ENCODE assay signal across 8 cellular contexts in the genomic region with DNA sequence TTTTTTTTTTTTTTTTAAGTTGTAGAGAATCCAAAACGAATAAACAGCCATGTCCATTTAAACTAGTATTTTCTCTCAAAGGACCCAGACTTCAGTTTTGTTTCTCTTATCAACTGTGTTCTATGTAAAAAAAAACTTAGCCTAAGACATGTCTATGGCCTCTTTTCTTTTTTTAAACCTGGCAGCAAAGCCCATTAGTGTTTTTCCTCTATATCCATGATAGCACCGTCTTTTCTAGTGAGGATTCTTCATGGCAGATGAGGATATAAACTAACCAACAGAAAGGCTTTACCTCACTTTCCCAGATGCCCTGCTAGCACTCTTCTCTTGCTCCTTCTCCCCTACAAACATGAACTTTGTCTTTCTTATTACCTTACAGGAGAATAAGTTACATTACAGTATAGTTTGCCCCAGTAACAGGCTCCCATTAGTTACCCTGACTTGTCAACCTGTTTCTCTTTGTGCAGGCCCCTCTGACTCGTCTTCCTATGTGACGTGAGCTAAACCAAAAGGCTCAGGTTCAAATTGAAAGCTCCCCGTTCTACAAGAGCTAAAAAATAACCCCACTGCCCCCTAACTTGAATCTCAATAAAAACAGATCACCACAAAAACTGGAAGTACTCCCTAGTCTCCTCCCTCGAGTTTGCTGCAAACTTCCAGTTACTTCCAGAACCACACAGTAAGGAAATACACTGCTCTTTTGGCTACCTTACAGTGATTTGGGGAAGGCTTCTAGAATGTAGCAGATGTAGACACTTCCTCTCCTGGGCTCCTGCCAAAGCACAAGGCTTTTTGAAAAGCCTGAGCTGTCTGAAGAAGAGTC. TPM values are rescaled to one million over a fixed set of nuclear protein-coding genes. Genes with fewer than 3 reads are reported as not detected.
DNase-seq lines count a peak whose midpoint lies in the region; ATAC-seq and TF ChIP-seq lines count a peak whose summit lies in the region.

No MANE protein-coding gene starts in this region.

- POLR2A ChIA-PET in activated B cell treated with CpG ODN at 0.5 μM for 24 hours (lab: Charles Lee): no interaction called here

- no peaks in the 10 kb centered on the region for H3F3A ChIP-seq in GM23338 (replicated peaks; ENCODE audit: low read depth)

- no peak overlapping the region for H3K4me3 ChIP-seq in GM23338
- H3K4me3 ChIP-seq in rectal smooth muscle tissue (ENCODE audit: low read length): peak overlapping the region; percentile 4

- CTCF ChIA-PET in activated B cell treated with CpG ODN at 0.5 μM for 24 hours (lab: Charles Lee): interaction anchor here (0.9 kb wide), 1 partner anchor 19 kb away, joined by 3 read pairs; no protein-coding TSS in a partner anchor

- TF ChIP-seq CTCF in GM23338 (conservative IDR thresholded peaks at IDR 0.05; ENCODE audit: low read depth in 2 of 2): no peak
- no peak for TF ChIP-seq CTCF in activated B cell treated with CpG ODN at 0.5 μM for 24 hours (IDR thresholded peaks at IDR 0.05)
- no peak for TF ChIP-seq CTCF in glutamatergic neuron (IDR thresholded peaks at IDR 0.05; ENCODE audit: partially characterized antibody, unreplicated experiment)

- H3K36me3 Mint-ChIP-seq in GM23338 (ENCODE audit: low read depth): peaks cover 11% of the 10 kb centered on the region
- H3K36me3 Mint-ChIP-seq in activated B cell treated with CpG ODN at 0.5 μM for 24 hours (ENCODE audit: low read depth): peaks cover 22% of the 10 kb centered on the region
- no peaks in the 10 kb centered on the region for H3K36me3 Mint-ChIP-seq in glutamatergic neuron (ENCODE audit: unreplicated experiment)

- no peaks in the 10 kb centered on the region; the same call in 1 of the 2 replicates for H3K9me2 ChIP-seq in GM23338 (ENCODE audit: insufficient read depth)

- H3K4me1 ChIP-seq in GM23338 (ENCODE audit: insufficient read depth): no peaks in the 10 kb centered on the region
- peaks cover 4% of the 10 kb centered on the region for H3K4me1 ChIP-seq in rectal smooth muscle tissue (ENCODE audit: control insufficient read depth, insufficient read depth, low read length)

- intact Hi-C loops in activated B cell treated with CpG ODN at 0.5 μM for 24 hours (cut with micrococcal nuclease) (no loop called here), Right ventricle myocardium inferior (cut with DNase I) (no loop called here)

- DNase-seq in GM23338 (ENCODE audit: low spot score) (peak; percentile 5), activated B cell treated with CpG ODN at 0.5 μM for 24 hours (no peak), Right ventricle myocardium inferior (ENCODE audit: missing footprints) (no peak), glutamatergic neuron (no peak), NCI-H187 (lab: John Stamatoyannopoulos, UW) (no peak), NCI-H2227 (lab: John Stamatoyannopoulos, UW; ENCODE audit: unreplicated experiment) (no peak)

- H3K27me3 Mint-ChIP-seq in GM23338 (ENCODE audit: insufficient read depth, low read depth, poor library complexity): no peaks in the 10 kb centered on the region
- H3K27me3 Mint-ChIP-seq in activated B cell treated with CpG ODN at 0.5 μM for 24 hours: no peaks in the 10 kb centered on the region
- no peaks in the 10 kb centered on the region for H3K27me3 Mint-ChIP-seq in glutamatergic neuron (ENCODE audit: unreplicated experiment)

- H3K27me3 ChIP-seq in GM23338 (ENCODE audit: insufficient read depth) (no peaks in the 10 kb centered on the region), rectal smooth muscle tissue (ENCODE audit: control insufficient read depth, insufficient read depth, low read length) (no peaks in the 10 kb centered on the region)

- peak overlapping the region; percentile 4 for H3K27ac ChIP-seq in GM23338 (ENCODE audit: low read depth)
- peak overlapping the region; percentile 72 for H3K27ac ChIP-seq in rectal smooth muscle tissue (ENCODE audit: low read depth, low read length)

- H4K20me1 ChIP-seq in GM23338 (replicated peaks; ENCODE audit: insufficient read depth): no peaks in the 10 kb centered on the region

- H3K4me1 Mint-ChIP-seq in GM23338 (no peaks in the 10 kb centered on the region), activated B cell treated with CpG ODN at 0.5 μM for 24 hours (peaks cover 9% of the 10 kb centered on the region), glutamatergic neuron (ENCODE audit: low read depth, unreplicated experiment) (no peaks in the 10 kb centered on the region)

- H3K27ac Mint-ChIP-seq in GM23338: 0 out of 2 replicates have a peak overlapping the region, but pooled peaks have one; percentile 11
- peak overlapping the region; percentile 19 for H3K27ac Mint-ChIP-seq in activated B cell treated with CpG ODN at 0.5 μM for 24 hours
- H3K27ac Mint-ChIP-seq in glutamatergic neuron (ENCODE audit: unreplicated experiment): no peak overlapping the region

- no peaks in the 10 kb centered on the region for H3K36me3 ChIP-seq in GM23338 (ENCODE audit: insufficient read depth)
- H3K36me3 ChIP-seq in rectal smooth muscle tissue (ENCODE audit: control insufficient read depth, insufficient read depth, low read length): no peaks in the 10 kb centered on the region

- H3K4me3 Mint-ChIP-seq in GM23338 (no peak overlapping the region), activated B cell treated with CpG ODN at 0.5 μM for 24 hours (no peak overlapping the region), glutamatergic neuron (ENCODE audit: unreplicated experiment) (no peak overlapping the region)

- H3K79me2 ChIP-seq in GM23338 (replicated peaks; ENCODE audit: insufficient read depth): peaks cover 31% of the 10 kb centered on the region; the same call in 1 of the 2 replicates

- H3K4me2 ChIP-seq in GM23338: no peak overlapping the region

- ATAC-seq in GM23338 (no peak), activated B cell treated with CpG ODN at 0.5 μM for 24 hours (ENCODE audit: low read depth) (no peak), Right ventricle myocardium inferior (peak; percentile 88), HG03439 (IDR thresholded peaks at IDR 0.05; ENCODE audit: unreplicated experiment) (no peak)

- no peak overlapping the region for H3K9ac ChIP-seq in rectal smooth muscle tissue (ENCODE audit: low read length)

- H3K9me3 Mint-ChIP-seq in GM23338 (no peaks in the 10 kb centered on the region), activated B cell treated with CpG ODN at 0.5 μM for 24 hours (no peaks in the 10 kb centered on the region), glutamatergic neuron (ENCODE audit: unreplicated experiment) (no peaks in the 10 kb centered on the region)

- H2AFZ ChIP-seq in GM23338: no peak overlapping the region

TF ChIP-seq in GM23338, 12 proteins besides CTCF, POLR2A, EP300 and RAD21 (continues in another document):
- TF ChIP-seq, protein P1, sequence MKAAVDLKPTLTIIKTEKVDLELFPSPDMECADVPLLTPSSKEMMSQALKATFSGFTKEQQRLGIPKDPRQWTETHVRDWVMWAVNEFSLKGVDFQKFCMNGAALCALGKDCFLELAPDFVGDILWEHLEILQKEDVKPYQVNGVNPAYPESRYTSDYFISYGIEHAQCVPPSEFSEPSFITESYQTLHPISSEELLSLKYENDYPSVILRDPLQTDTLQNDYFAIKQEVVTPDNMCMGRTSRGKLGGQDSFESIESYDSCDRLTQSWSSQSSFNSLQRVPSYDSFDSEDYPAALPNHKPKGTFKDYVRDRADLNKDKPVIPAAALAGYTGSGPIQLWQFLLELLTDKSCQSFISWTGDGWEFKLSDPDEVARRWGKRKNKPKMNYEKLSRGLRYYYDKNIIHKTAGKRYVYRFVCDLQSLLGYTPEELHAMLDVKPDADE (IDR thresholded peaks at IDR 0.05): no peak
- no peak for TF ChIP-seq EZH2 (IDR thresholded peaks at IDR 0.05; ENCODE audit: low read depth, unreplicated experiment)
- no peak for TF ChIP-seq EZH2phosphoT487 (IDR thresholded peaks at IDR 0.05; ENCODE audit: unreplicated experiment)
- TF ChIP-seq ZNF114 (CRISPR knock-in tag; IDR thresholded peaks at IDR 0.05): no peak
- no peak for TF ChIP-seq STAT1 (IDR thresholded peaks at IDR 0.05; ENCODE audit: unreplicated experiment)
- TF ChIP-seq JUNB (IDR thresholded peaks at IDR 0.05; ENCODE audit: unreplicated experiment): no peak
- no peak for TF ChIP-seq POLR2AphosphoS5 (IDR thresholded peaks at IDR 0.05; ENCODE audit: low read depth)

RNA-seq across cellular contexts. Expression of a gene that starts 20.1 kb away (rescaled TPM):
- total RNA-seq in GM23338 (2014; rRNA removed; shearing (Covaris generic)): 22.1 and 27.1 TPM in 2 replicates
- 22.2 and 26.4 TPM in 2 replicates for polyA plus RNA-seq in GM23338 (2016; fragmentation: Nextera tagmentation; extraction: Ambion mirVana)
- total RNA-seq in activated B cell treated with CpG ODN at 0.5 μM for 24 hours (19.8 and 20.5 TPM in 2 replicates), Right ventricle myocardium inferior (77.0 TPM), glutamatergic neuron (ENCODE audit: unreplicated experiment) (3.5 TPM)

RNA-seq across cellular contexts. Expression of a gene that starts 33.7 kb away (rescaled TPM):
- 1.4 and 4.3 TPM in 2 replicates for total RNA-seq in GM23338 (2014; rRNA removed; shearing (Covaris generic))
- 2.2 and 3.6 TPM in 2 replicates for polyA plus RNA-seq in GM23338 (2016; fragmentation: Nextera tagmentation; extraction: Ambion mirVana)
- 3.5 and 4.6 TPM in 2 replicates for total RNA-seq in activated B cell treated with CpG ODN at 0.5 μM for 24 hours
- total RNA-seq in Right ventricle myocardium inferior: 3.6 TPM
- 3.3 TPM for total RNA-seq in glutamatergic neuron (ENCODE audit: unreplicated experiment)
